In genomic region chr22:32389685-32390084, GRCh38 we compare ENCODE assay signal across 10 cellular contexts. TPM values are rescaled to one million over a fixed set of nuclear protein-coding genes. Genes with fewer than 3 reads are reported as not detected.
DNase-seq lines count a peak whose midpoint lies in the region; ATAC-seq, FAIRE-seq and TF ChIP-seq lines count a peak whose summit lies in the region.
"Had no signal": no experiment of that assay in that cellular context is flagged by ENCODE, and none has a peak within 500 bp of the region (broad histone marks: within the 10 kb centered on the region; RNA-seq: fewer than 3 reads in every experiment).

No MANE protein-coding gene starts in this region.

- no peaks in the 10 kb centered on the region for H3K9me2 ChIP-seq in neural cell (ENCODE audit: insufficient read depth, low read length)

- H3K4me2 ChIP-seq in K562 (ENCODE audit: insufficient read depth, low read length) (no peak overlapping the region), neural cell (ENCODE audit: low read length) (no peak overlapping the region)

- H3K79me2 ChIP-seq in K562 (ENCODE audit: control insufficient read depth, insufficient read depth, low read length) = no peaks in the 10 kb centered on the region
- no peaks in the 10 kb centered on the region for H3K79me2 ChIP-seq in neural cell (replicated peaks; ENCODE audit: insufficient read depth, low read length)

- no peak overlapping the region for H3K9ac ChIP-seq in K562 (ENCODE audit: insufficient read depth in 1 of 2, low read depth in 2 of 2, low read length in 2 of 2)
- no peak overlapping the region for H3K9ac ChIP-seq in neural cell (ENCODE audit: low read length)

- WGBS in K562 (ENCODE audit: insufficient coverage, low coverage, missing lambda C conversion rate) = 35% methylated on average over 2 of the region's 4 CpGs

- H3F3A ChIP-seq in neural cell (ENCODE audit: insufficient read depth, low read length, poor library complexity, severe bottlenecking) = no peaks in the 10 kb centered on the region

- TF ChIP-seq CTCF in LNCAP (IDR thresholded peaks at IDR 0.05) (peak; percentile 52; the same call in 1 of the 2 replicates), K562 (IDR thresholded peaks at IDR 0.05 in 2 of 3, conservative IDR thresholded peaks at IDR 0.05 in 1 of 3; ENCODE audit: insufficient read depth in 2 of 3, low read depth in 1 of 3, low read length in 3 of 3) (peak in 2 of 3 experiments; percentile 31 to 42; a peak in 3 of 6 replicates), neural cell (IDR thresholded peaks at IDR 0.05; ENCODE audit: poor library complexity, severe bottlenecking) (peak; percentile 77)

- in situ Hi-C loops in K562 (cut with MboI) = no loop called here

- CTCF ChIA-PET in K562 (lab: Yijun Ruan, JAX; ENCODE audit: low intra/inter-chr PET ratio) = no interaction called here

- no peaks in the 10 kb centered on the region for H3K4me1 ChIP-seq in K562 (replicated peaks in 1 of 2; ENCODE audit: control insufficient read depth in 2 of 2, insufficient read depth in 2 of 2, low read length in 2 of 2)

- POLR2A ChIA-PET in K562 (lab: Yijun Ruan, JAX) = interaction anchor here (0.7 to 0.9 kb wide), 2 partner anchors 10 to 131 kb away, joined by 3 read pairs; no protein-coding TSS in a partner anchor

- H4K20me1 ChIP-seq in K562 (replicated peaks; ENCODE audit: control insufficient read depth, insufficient read depth, low read length) (no peaks in the 10 kb centered on the region), neural cell (ENCODE audit: insufficient read depth) (no peaks in the 10 kb centered on the region)

- intact Hi-C loops in K562 (cut with micrococcal nuclease) = no loop called here

- H3K27ac ChIP-seq in K562 (ENCODE audit: extremely low read depth, low read depth, low read length) (no peak overlapping the region), neural cell (ENCODE audit: low read length) (peak overlapping the region; percentile 9)

- no peaks in the 10 kb centered on the region for H3K9me3 ChIP-seq in K562 (replicated peaks; ENCODE audit: control insufficient read depth, insufficient read depth, low read depth, low read length)
- H3K9me3 ChIP-seq in neural cell (ENCODE audit: low read length) = no peaks in the 10 kb centered on the region

- peaks cover 73% of the 10 kb centered on the region; the same call in 2 of the 3 replicates for H3K36me3 ChIP-seq in K562 (ENCODE audit: control insufficient read depth, insufficient read depth, low read length)
- H3K36me3 ChIP-seq in neural cell (ENCODE audit: insufficient read depth, low read length) = peaks cover 5% of the 10 kb centered on the region

- TF ChIP-seq RAD21 in K562 (CRISPR knock-in tag; conservative IDR thresholded peaks at IDR 0.05 in 1 of 2, IDR thresholded peaks at IDR 0.05 in 1 of 2) (no peak), neural cell (conservative IDR thresholded peaks at IDR 0.05) (peak; percentile 76)

- no peak for FAIRE-seq in K562 (lab: Jason Lieb, UNC)
- FAIRE-seq: TTC549 had no signal

- H3K9me1 ChIP-seq in K562 (ENCODE audit: control insufficient read depth, insufficient read depth, low read length) = no peaks in the 10 kb centered on the region

- no peak for TF ChIP-seq POLR2A in K562 (conservative IDR thresholded peaks at IDR 0.05)

- DNase-seq in NCI-H2171 treated with DMSO at 0.1 percent for 48 hours (lab: John Stamatoyannopoulos, UW) (peak; percentile 29), NCI-H2171 (lab: John Stamatoyannopoulos, UW) (no peak), K562 (ENCODE audit: extremely low read depth in 1 of 4, low spot score in 3 of 4) (peak in 1 of 4 experiments; percentile 29)
- DNase-seq: CD8-positive, alpha-beta memory T cell had no signal

- no peak overlapping the region for H2AFZ ChIP-seq in K562 (ENCODE audit: low read depth, low read length)
- H2AFZ ChIP-seq in neural cell (ENCODE audit: low read depth, low read length) = no peak overlapping the region

- no TSS peak for BruUV-seq in K562 (replicated peaks; lab: Mats Ljungman, UMichigan)

- peak; percentile 61; the same call in 1 of the 3 replicates for ATAC-seq in K562
- no peak for ATAC-seq in GM18517 (IDR thresholded peaks at IDR 0.05; ENCODE audit: unreplicated experiment)
- ATAC-seq in GM21360 (IDR thresholded peaks at IDR 0.05; ENCODE audit: unreplicated experiment) = no peak
- no peak for ATAC-seq in GM18858 (IDR thresholded peaks at IDR 0.05; ENCODE audit: unreplicated experiment)

- H3K4me3 ChIP-seq in K562 (no peak overlapping the region), neural cell (ENCODE audit: low read length) (no peak overlapping the region)

- TF ChIP-seq EP300 in K562 (IDR thresholded peaks at IDR 0.05; ENCODE audit: low read length) = no peak
- TF ChIP-seq EP300 in neural cell (conservative IDR thresholded peaks at IDR 0.05; ENCODE audit: poor library complexity, severe bottlenecking) = no peak

- H3K27me3 ChIP-seq in K562 (ENCODE audit: control insufficient read depth in 2 of 2, insufficient read depth in 2 of 2, low read length in 2 of 2) (no peaks in the 10 kb centered on the region), neural cell (ENCODE audit: insufficient read depth, low read depth, low read length) (no peaks in the 10 kb centered on the region)

TF ChIP-seq in K562, 482 proteins besides CTCF, POLR2A, EP300 and RAD21 (continues in another document):
- no peak for TF ChIP-seq THRB (CRISPR knock-in tag; conservative IDR thresholded peaks at IDR 0.05)

TF ChIP-seq in neural cell, 6 proteins besides CTCF, POLR2A, EP300 and RAD21 (continues in another document):
- TF ChIP-seq SMC3 (conservative IDR thresholded peaks at IDR 0.05; ENCODE audit: poor library complexity) = peak; percentile 79
- TF ChIP-seq REST (IDR thresholded peaks at IDR 0.05; ENCODE audit: borderline replicate concordance) = no peak

RNA-seq across cellular contexts. Expression of gene RTCB, which starts 22.4 kb away (rescaled TPM):
- 50.8 and 84.6 TPM in 2 replicates for total RNA-seq in K562 (2011; cell fraction: chromatin; rRNA removed; ENCODE audit: low replicate concordance)
- total RNA-seq in K562 (2011; cell fraction: nucleolus; rRNA removed) = 40.2 and 45.5 TPM in 2 replicates
- 44.0 and 52.6 TPM in 2 replicates for total RNA-seq in K562 (2011; cell fraction: nucleoplasm; rRNA removed)
- total RNA-seq in K562 (2014; rRNA removed) (74.7 and 85.7 TPM in 2 replicates), K562 (2014; rRNA removed; fragmentation: Illumina TruSeq; extraction: Trizol) (99.3 and 105 TPM in 2 replicates), K562 (2015; rRNA removed; fragmentation: Illumina TruSeq; extraction: Trizol) (81.9 and 85.4 TPM in 2 replicates), K562 (2021) (80.3 and 81.2 TPM in 2 replicates)
- polyA plus RNA-seq in K562 (2011; rRNA removed) (122 and 146 TPM in 2 replicates), K562 (2014; fragmentation: Illumina TruSeq; extraction: Trizol) (92.5 and 94.5 TPM in 2 replicates), K562 (2014; fragmentation: Nextera tagmentation; extraction: Ambion mirVana) (100 to 1,000 TPM in 1 of 2 experiments, 10 to 100 TPM in 1; 92.3 to 269 TPM), K562 (2014; rRNA removed) (81.8 and 89.9 TPM in 2 replicates), neural cell (112 and 121 TPM in 2 replicates)
- 69.5 and 96.8 TPM in 2 replicates for polyA plus RNA-seq in K562 (2011; cell fraction: cytosol; rRNA removed)
- polyA plus RNA-seq in K562 (2011; cell fraction: nucleus; rRNA removed) = 37.8 and 50.1 TPM in 2 replicates
- polyA plus RNA-seq in K562 (2012) = 61.3 and 71.6 TPM in 2 replicates
- polyA minus RNA-seq in K562 (2011; rRNA and poly(A)+ RNA removed) = 163 and 187 TPM in 2 replicates
- 30.7 and 37.2 TPM in 2 replicates for polyA minus RNA-seq in K562 (2011; cell fraction: cytosol; rRNA and poly(A)+ RNA removed)
- 16.0 and 31.9 TPM in 2 replicates for polyA minus RNA-seq in K562 (2011; cell fraction: nucleus; rRNA and poly(A)+ RNA removed)
- 90.1 and 99.9 TPM in 2 replicates for polyA minus RNA-seq in neural cell

RNA-seq across cellular contexts. Expression of gene RFPL3, which starts 32.0 kb away (rescaled TPM):
- not detected in 2 replicates for total RNA-seq in K562 (2011; cell fraction: chromatin; rRNA removed; ENCODE audit: low replicate concordance)
- total RNA-seq in K562 (2011; cell fraction: nucleolus; rRNA removed) = not detected in 2 replicates
- not detected in 2 replicates for total RNA-seq in K562 (2011; cell fraction: nucleoplasm; rRNA removed)
- total RNA-seq in K562 (2014; rRNA removed) = not detected in 2 replicates
- total RNA-seq in K562 (2014; rRNA removed; fragmentation: Illumina TruSeq; extraction: Trizol) = not detected in 2 replicates
- total RNA-seq in K562 (2015; rRNA removed; fragmentation: Illumina TruSeq; extraction: Trizol) = not detected in 2 replicates
- not detected in 2 replicates for total RNA-seq in K562 (2021)
- not detected in 2 replicates for polyA plus RNA-seq in K562 (2011; rRNA removed)
- polyA plus RNA-seq in K562 (2011; cell fraction: cytosol; rRNA removed) = not detected in 2 replicates
- polyA plus RNA-seq in K562 (2011; cell fraction: nucleus; rRNA removed) = not detected in 2 replicates
- polyA plus RNA-seq in K562 (2012) = not detected in 2 replicates
- not detected in 2 replicates for polyA plus RNA-seq in K562 (2014; fragmentation: Illumina TruSeq; extraction: Trizol)
- polyA plus RNA-seq in K562 (2014; fragmentation: Nextera tagmentation; extraction: Ambion mirVana) = not detected
- polyA plus RNA-seq in K562 (2014; rRNA removed) = not detected in 2 replicates
- polyA minus RNA-seq in K562 (2011; rRNA and poly(A)+ RNA removed) = not detected in 2 replicates
- not detected in 2 replicates for polyA minus RNA-seq in K562 (2011; cell fraction: cytosol; rRNA and poly(A)+ RNA removed)
- polyA minus RNA-seq in K562 (2011; cell fraction: nucleus; rRNA and poly(A)+ RNA removed) = not detected in 2 replicates
- polyA plus RNA-seq in neural cell = 0.50 TPM in 1 of 2 replicates, not detected in the other
- not detected in 2 replicates for polyA minus RNA-seq in neural cell
- total RNA-seq: CD8-positive, alpha-beta memory T cell had no signal
- polyA plus RNA-seq: CD8-positive, alpha-beta memory T cell had no signal
